In the genomic region with DNA sequence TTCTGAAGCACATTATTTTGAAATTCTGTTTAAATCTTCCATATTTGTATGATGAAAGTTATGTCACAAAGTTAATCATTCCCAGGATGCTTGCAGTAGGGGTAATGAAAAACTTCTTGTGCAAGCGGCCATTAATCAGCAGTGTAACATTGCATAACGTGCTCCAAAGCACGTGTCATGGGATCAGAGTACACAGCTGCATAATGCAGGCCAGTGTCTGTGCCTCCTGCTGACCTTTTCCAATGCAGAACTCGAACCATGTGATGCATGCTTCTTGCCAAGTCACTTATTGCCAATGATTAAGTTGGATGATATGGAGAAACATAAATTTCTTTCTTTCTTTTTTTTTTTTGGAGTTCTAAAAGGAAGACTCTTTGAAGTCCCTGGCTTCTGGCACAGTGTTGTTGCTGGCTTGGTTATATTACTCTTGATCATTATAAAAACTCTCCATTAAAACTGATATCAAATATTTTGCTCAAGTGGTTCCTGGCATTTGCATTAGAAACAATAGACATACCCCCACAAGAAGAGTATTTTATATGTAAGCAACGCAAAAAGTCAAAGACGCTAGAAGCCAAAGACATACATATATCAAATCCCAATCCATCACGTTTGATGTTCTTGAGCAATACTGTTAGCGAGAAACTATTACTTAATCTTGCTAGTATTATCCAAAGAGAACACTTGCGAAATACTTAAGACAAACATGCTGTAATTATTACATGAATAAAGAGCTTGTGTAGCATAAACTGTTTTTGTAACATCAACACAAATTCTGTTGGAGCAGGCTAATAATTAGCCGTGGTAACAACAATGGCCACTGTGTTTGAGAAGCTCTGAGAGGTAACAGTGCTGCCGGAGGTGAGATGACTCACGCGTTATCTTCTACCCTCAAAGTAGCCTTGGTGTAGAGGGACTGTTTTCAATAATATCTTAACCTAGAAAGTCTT, we compare ENCODE assay signal across 8 cellular contexts.
DNase-seq lines count a peak whose midpoint lies in the region; ATAC-seq, FAIRE-seq and TF ChIP-seq lines count a peak whose summit lies in the region.

No MANE protein-coding gene starts in this region.

- no peak overlapping the region for H3K27ac Mint-ChIP-seq in effector memory CD8-positive, alpha-beta T cell

- peak; percentile 88 to 98 for DNase-seq in A549 (ENCODE audit: low read depth in 1 of 2, low spot score in 1 of 2)
- peak; percentile 88 for DNase-seq in HT-29 (ENCODE audit: low spot score)
- DNase-seq in astrocyte of the spinal cord (ENCODE audit: low read depth, low spot score): peak; percentile 81
- peak; percentile 88 for DNase-seq in kidney glomerular epithelial cell (lab: John Stamatoyannopoulos, UW)
- peak; percentile 86 to 88 for DNase-seq in suprapubic skin (ENCODE audit: low spot score in 2 of 2)
- DNase-seq in effector memory CD8-positive, alpha-beta T cell: no peak
- DNase-seq in stimulated activated CD4-positive, alpha-beta T cell treated with anti-CD3 and anti-CD28 coated beads, Interleukin-2, amount 100 ng/mL, for 48 hours: no peak

- no peaks in the 10 kb centered on the region for H3K27me3 ChIP-seq in suprapubic skin

- TF ChIP-seq CTCF in A549 (IDR thresholded peaks at IDR 0.05) (no peak), astrocyte of the spinal cord (IDR thresholded peaks at IDR 0.05; ENCODE audit: low read depth, low read length) (no peak), suprapubic skin (IDR thresholded peaks at IDR 0.05) (no peak)

- CTCF ChIA-PET in A549 (lab: Yijun Ruan, JAX): interaction anchor here (1.2 to 2.5 kb wide), 3 partner anchors 160 to 229 kb away, joined by 4 to 10 read pairs (median 6); no protein-coding TSS in a partner anchor

- TF ChIP-seq POLR2A in A549 (IDR thresholded peaks at IDR 0.05; ENCODE audit: low read length) (no peak), suprapubic skin (IDR thresholded peaks at IDR 0.05) (no peak)

- in situ Hi-C loops in astrocyte of the spinal cord (cut with HindIII; ENCODE audit: low sequenced_read_pairs): no loop called here

- H3K36me3 Mint-ChIP-seq in effector memory CD8-positive, alpha-beta T cell (ENCODE audit: insufficient read depth): peaks cover 19% of the 10 kb centered on the region

- peak overlapping the region; percentile 17; the same call in 1 of the 3 replicates for H3K4me3 ChIP-seq in A549
- H3K4me3 ChIP-seq in astrocyte of the spinal cord (ENCODE audit: low read depth, low read length): no peak overlapping the region
- no peak overlapping the region for H3K4me3 ChIP-seq in suprapubic skin

- POLR2A ChIA-PET in A549 (lab: Yijun Ruan, JAX): interaction anchor here (0.5 to 1.6 kb wide), 3 partner anchors 98 to 226 kb away, joined by 3 read pairs; partner anchors contain the start of gene NFIL3

- WGBS in A549 (ENCODE audit: missing lambda C conversion rate): 2% methylated on average over 13 of the region's 13 CpGs
- 26% methylated on average over 13 of the region's 13 CpGs for WGBS in suprapubic skin

- H3K9me3 Mint-ChIP-seq in effector memory CD8-positive, alpha-beta T cell: no peaks in the 10 kb centered on the region

- peak; percentile 97 for FAIRE-seq in A549 (lab: Jason Lieb, UNC)

- H3K36me3 ChIP-seq in suprapubic skin: no peaks in the 10 kb centered on the region

- H3K4me1 Mint-ChIP-seq in effector memory CD8-positive, alpha-beta T cell (ENCODE audit: low read depth in 2 of 2): peaks cover 25 to 29% of the 10 kb centered on the region in 2 donors

- H3K4me1 ChIP-seq in A549 (peaks cover 39% of the 10 kb centered on the region), suprapubic skin (peaks cover 68% of the 10 kb centered on the region)

- H3K27ac ChIP-seq in A549 (peak overlapping the region; percentile 73 to 94), suprapubic skin (peak overlapping the region; percentile 93)

- TF ChIP-seq RAD21 in A549 (conservative IDR thresholded peaks at IDR 0.05 in 1 of 2, IDR thresholded peaks at IDR 0.05 in 1 of 2): peak; percentile 38 to 65; a peak in 4 of 5 replicates

- no peak overlapping the region for H3K4me3 Mint-ChIP-seq in effector memory CD8-positive, alpha-beta T cell

- TF ChIP-seq EP300 in A549 (IDR thresholded peaks at IDR 0.05) (peak; percentile 91 to 95; a peak in 4 of 5 replicates), suprapubic skin (IDR thresholded peaks at IDR 0.05) (peak; percentile 93)

- H3K27me3 Mint-ChIP-seq in effector memory CD8-positive, alpha-beta T cell: no peaks in the 10 kb centered on the region

- H3K4me2 ChIP-seq in A549: peak overlapping the region; percentile 74

- peak; percentile 79 to 82 for ATAC-seq in A549
- ATAC-seq in effector memory CD8-positive, alpha-beta T cell (replicated peaks): no peak
- ATAC-seq in GM18907 (IDR thresholded peaks at IDR 0.05; ENCODE audit: unreplicated experiment): no peak

- H3K9me3 ChIP-seq in A549: peaks cover 20% of the 10 kb centered on the region
- H3K9me3 ChIP-seq in suprapubic skin: no peaks in the 10 kb centered on the region

TF ChIP-seq in A549, 52 proteins besides CTCF, POLR2A, EP300 and RAD21 (continues in another document):
- TF ChIP-seq CHD2 (IDR thresholded peaks at IDR 0.05; ENCODE audit: low read length, partially characterized antibody) (no peak), BHLHE40 (IDR thresholded peaks at IDR 0.05; ENCODE audit: low read depth, low read length) (peak; percentile 99), MYC (IDR thresholded peaks at IDR 0.05; ENCODE audit: borderline replicate concordance, low read length) (peak; percentile 95; the same call in 1 of the 2 replicates), HOXB5 (CRISPR knock-in tag; IDR thresholded peaks at IDR 0.05) (peak; percentile 100), CEBPB (IDR thresholded peaks at IDR 0.05) (peak; percentile 100), MAZ (IDR thresholded peaks at IDR 0.05; ENCODE audit: borderline replicate concordance, low read depth, low read length) (no peak), RFX5 (IDR thresholded peaks at IDR 0.05) (no peak), HMGXB4 (CRISPR knock-in tag; IDR thresholded peaks at IDR 0.05; ENCODE audit: borderline replicate concordance) (no peak), ATOH8 (CRISPR knock-in tag; IDR thresholded peaks at IDR 0.05; ENCODE audit: low read depth) (peak; percentile 83), ZC3H11A (IDR thresholded peaks at IDR 0.05) (no peak), FOSL2 (IDR thresholded peaks at IDR 0.05) (peak; percentile 86), FOSL2 (CRISPR knock-in tag; IDR thresholded peaks at IDR 0.05) (peak; percentile 97), MAX (IDR thresholded peaks at IDR 0.05) (peak; percentile 99), NR3C1 (IDR thresholded peaks at IDR 0.05) (no peak), SREBF2 (IDR thresholded peaks at IDR 0.05) (no peak), PHF8 (IDR thresholded peaks at IDR 0.05; ENCODE audit: borderline replicate concordance, low read depth) (no peak), JUN (IDR thresholded peaks at IDR 0.05) (peak; percentile 95 to 96), EHF (CRISPR knock-in tag; IDR thresholded peaks at IDR 0.05) (no peak), KDM1A (IDR thresholded peaks at IDR 0.05; ENCODE audit: low read depth) (no peak), MAFK (IDR thresholded peaks at IDR 0.05; ENCODE audit: partially characterized antibody) (peak; percentile 77), RCOR1 (IDR thresholded peaks at IDR 0.05; ENCODE audit: low read depth, low read length) (no peak), SMC3 (IDR thresholded peaks at IDR 0.05) (peak; percentile 61), HDAC2 (IDR thresholded peaks at IDR 0.05) (no peak), CHD4 (IDR thresholded peaks at IDR 0.05; ENCODE audit: borderline replicate concordance) (no peak), ZNF302 (CRISPR knock-in tag; IDR thresholded peaks at IDR 0.05) (no peak), ESRRA (IDR thresholded peaks at IDR 0.05; ENCODE audit: borderline replicate concordance, low read length) (no peak), GATA3 (IDR thresholded peaks at IDR 0.05; ENCODE audit: borderline replicate concordance) (peak; percentile 98)
- TF ChIP-seq, protein P1, sequence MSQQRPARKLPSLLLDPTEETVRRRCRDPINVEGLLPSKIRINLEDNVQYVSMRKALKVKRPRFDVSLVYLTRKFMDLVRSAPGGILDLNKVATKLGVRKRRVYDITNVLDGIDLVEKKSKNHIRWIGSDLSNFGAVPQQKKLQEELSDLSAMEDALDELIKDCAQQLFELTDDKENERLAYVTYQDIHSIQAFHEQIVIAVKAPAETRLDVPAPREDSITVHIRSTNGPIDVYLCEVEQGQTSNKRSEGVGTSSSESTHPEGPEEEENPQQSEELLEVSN (IDR thresholded peaks at IDR 0.05; ENCODE audit: borderline replicate concordance, low read depth): 0 out of 2 replicates have a peak, but pooled peaks have one; percentile 49
- TF ChIP-seq, protein P2, sequence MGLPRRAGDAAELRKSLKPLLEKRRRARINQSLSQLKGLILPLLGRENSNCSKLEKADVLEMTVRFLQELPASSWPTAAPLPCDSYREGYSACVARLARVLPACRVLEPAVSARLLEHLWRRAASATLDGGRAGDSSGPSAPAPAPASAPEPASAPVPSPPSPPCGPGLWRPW (IDR thresholded peaks at IDR 0.05): peak; percentile 99

Comparison
In these comparisons a context has a peak if more than half of its experiments do, and no peak if none do; other contexts are left out.
1. ATAC-seq: peak in A549 (2 of 2); none in effector memory CD8-positive, alpha-beta T cell (single experiment) and GM18907 (single experiment).
2. DNase-seq: peak in A549 (2 of 2), HT-29 (single experiment), astrocyte of the spinal cord (single experiment), kidney glomerular epithelial cell (single experiment) and suprapubic skin (2 of 2); none in effector memory CD8-positive, alpha-beta T cell (0 of 3) and stimulated activated CD4-positive, alpha-beta T cell treated with anti-CD3 and anti-CD28 coated beads, Interleukin-2, amount 100 ng/mL, for 48 hours (0 of 2).